In the genomic region with DNA sequence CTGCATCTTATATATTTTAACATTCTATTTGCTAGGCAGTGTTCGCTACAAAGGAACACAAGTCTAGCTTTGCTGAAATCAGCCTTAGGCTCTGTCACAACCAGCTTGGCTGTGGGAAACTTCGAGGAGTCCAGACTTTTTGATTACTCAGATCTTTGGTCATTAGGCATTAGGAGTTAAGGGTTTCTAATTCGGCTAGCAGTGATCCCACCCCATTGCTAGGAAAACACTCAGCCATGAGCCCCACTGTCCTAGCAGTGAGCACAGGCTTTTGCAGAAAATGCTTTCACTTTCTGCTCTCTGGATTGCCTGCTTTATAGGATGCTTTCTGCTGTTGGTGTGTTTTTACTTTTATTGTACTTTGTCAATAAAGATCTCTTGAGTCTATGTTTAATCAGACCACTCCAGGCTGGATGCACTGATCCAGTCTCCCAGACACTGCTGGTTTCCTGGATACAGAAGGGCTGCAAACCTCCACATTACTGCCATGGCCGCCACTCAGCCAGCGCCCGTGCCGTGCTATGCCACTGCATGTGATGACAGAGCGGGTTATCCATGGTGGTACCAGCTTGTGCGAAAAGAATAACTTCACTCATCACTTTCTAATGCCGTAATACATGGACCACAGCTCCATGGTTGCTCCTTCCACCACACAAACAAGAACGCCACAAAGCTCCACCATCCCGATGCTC, we compare ENCODE assay signal across 1 cellular context.
TF ChIP-seq lines count a peak whose summit lies in the region.

No MANE protein-coding gene starts in this region.

TF ChIP-seq in GM23338, 12 proteins besides CTCF, POLR2A, EP300 and RAD21 (continued from another document):
- TF ChIP-seq, protein P1, sequence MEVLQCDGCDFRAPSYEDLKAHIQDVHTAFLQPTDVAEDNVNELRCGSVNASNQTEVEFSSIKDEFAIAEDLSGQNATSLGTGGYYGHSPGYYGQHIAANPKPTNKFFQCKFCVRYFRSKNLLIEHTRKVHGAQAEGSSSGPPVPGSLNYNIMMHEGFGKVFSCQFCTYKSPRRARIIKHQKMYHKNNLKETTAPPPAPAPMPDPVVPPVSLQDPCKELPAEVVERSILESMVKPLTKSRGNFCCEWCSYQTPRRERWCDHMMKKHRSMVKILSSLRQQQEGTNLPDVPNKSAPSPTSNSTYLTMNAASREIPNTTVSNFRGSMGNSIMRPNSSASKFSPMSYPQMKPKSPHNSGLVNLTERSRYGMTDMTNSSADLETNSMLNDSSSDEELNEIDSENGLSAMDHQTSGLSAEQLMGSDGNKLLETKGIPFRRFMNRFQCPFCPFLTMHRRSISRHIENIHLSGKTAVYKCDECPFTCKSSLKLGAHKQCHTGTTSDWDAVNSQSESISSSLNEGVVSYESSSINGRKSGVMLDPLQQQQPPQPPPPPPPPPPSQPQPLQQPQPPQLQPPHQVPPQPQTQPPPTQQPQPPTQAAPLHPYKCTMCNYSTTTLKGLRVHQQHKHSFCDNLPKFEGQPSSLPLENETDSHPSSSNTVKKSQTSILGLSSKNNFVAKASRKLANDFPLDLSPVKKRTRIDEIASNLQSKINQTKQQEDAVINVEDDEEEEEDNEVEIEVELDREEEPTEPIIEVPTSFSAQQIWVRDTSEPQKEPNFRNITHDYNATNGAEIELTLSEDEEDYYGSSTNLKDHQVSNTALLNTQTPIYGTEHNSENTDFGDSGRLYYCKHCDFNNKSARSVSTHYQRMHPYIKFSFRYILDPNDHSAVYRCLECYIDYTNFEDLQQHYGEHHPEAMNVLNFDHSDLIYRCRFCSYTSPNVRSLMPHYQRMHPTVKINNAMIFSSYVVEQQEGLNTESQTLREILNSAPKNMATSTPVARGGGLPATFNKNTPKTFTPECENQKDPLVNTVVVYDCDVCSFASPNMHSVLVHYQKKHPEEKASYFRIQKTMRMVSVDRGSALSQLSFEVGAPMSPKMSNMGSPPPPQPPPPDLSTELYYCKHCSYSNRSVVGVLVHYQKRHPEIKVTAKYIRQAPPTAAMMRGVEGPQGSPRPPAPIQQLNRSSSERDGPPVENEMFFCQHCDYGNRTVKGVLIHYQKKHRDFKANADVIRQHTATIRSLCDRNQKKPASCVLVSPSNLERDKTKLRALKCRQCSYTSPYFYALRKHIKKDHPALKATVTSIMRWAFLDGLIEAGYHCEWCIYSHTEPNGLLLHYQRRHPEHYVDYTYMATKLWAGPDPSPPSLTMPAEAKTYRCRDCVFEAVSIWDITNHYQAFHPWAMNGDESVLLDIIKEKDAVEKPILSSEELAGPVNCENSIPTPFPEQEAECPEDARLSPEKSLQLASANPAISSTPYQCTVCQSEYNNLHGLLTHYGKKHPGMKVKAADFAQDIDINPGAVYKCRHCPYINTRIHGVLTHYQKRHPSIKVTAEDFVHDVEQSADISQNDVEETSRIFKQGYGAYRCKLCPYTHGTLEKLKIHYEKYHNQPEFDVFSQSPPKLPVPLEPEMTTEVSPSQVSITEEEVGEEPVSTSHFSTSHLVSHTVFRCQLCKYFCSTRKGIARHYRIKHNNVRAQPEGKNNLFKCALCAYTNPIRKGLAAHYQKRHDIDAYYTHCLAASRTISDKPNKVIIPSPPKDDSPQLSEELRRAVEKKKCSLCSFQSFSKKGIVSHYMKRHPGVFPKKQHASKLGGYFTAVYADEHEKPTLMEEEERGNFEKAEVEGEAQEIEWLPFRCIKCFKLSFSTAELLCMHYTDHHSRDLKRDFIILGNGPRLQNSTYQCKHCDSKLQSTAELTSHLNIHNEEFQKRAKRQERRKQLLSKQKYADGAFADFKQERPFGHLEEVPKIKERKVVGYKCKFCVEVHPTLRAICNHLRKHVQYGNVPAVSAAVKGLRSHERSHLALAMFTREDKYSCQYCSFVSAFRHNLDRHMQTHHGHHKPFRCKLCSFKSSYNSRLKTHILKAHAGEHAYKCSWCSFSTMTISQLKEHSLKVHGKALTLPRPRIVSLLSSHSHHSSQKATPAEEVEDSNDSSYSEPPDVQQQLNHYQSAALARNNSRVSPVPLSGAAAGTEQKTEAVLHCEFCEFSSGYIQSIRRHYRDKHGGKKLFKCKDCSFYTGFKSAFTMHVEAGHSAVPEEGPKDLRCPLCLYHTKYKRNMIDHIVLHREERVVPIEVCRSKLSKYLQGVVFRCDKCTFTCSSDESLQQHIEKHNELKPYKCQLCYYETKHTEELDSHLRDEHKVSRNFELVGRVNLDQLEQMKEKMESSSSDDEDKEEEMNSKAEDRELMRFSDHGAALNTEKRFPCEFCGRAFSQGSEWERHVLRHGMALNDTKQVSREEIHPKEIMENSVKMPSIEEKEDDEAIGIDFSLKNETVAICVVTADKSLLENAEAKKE (CRISPR knock-in tag; IDR thresholded peaks at IDR 0.05), result no peak
